ENCODE assay signal across 1 cellular context in the genomic region with DNA sequence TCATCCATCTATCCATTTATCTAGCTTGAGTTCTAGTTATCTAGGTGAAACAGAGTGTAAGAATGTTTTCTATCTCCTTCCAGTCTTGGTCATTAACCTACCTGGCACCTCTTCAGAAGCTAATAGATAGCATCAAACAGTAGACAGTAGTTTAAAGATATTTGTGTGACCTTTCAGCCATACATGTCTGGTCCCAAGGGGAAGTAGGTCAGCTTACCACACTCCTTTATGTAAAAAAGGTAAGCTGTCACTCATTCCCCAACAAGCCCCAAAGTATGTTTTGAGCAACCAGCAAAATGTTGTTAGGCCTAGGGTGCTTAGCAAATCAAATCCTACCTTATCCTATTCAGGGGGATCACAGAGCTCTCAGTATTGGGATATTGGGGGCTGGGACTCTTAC.
TF ChIP-seq lines count a peak whose summit lies in the region.

No MANE protein-coding gene starts in this region.

TF ChIP-seq in IMR-90, 13 proteins besides CTCF, POLR2A, EP300 and RAD21 (continued from another document):
- TF ChIP-seq, protein P1, sequence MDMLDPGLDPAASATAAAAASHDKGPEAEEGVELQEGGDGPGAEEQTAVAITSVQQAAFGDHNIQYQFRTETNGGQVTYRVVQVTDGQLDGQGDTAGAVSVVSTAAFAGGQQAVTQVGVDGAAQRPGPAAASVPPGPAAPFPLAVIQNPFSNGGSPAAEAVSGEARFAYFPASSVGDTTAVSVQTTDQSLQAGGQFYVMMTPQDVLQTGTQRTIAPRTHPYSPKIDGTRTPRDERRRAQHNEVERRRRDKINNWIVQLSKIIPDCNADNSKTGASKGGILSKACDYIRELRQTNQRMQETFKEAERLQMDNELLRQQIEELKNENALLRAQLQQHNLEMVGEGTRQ (IDR thresholded peaks at IDR 0.05; ENCODE audit: low read depth, low read length), result no peak
- TF ChIP-seq CHD1 (IDR thresholded peaks at IDR 0.05; ENCODE audit: low read depth, low read length), result no peak
- TF ChIP-seq MAFK (IDR thresholded peaks at IDR 0.05; ENCODE audit: low read depth, low read length), result no peak
- no peak for TF ChIP-seq SMC3 (IDR thresholded peaks at IDR 0.05; ENCODE audit: low read depth, low read length)
- TF ChIP-seq CEBPB (IDR thresholded peaks at IDR 0.05; ENCODE audit: low read depth, low read length), result no peak
- no peak for TF ChIP-seq NFE2L2 (IDR thresholded peaks at IDR 0.05; ENCODE audit: low read depth, low read length)
